In genomic region chr7:157529768-157530560, GRCh38 we compare ENCODE assay signal across 24 cellular contexts.
DNase-seq lines count a peak whose midpoint lies in the region; ATAC-seq and TF ChIP-seq lines count a peak whose summit lies in the region.
"Had no signal": no experiment of that assay in that cellular context is flagged by ENCODE, and none has a peak within 500 bp of the region (broad histone marks: within the 10 kb centered on the region; RNA-seq: fewer than 3 reads in every experiment).

No MANE protein-coding gene starts in this region.

- H3K9me3 ChIP-seq in PC-3 (ENCODE audit: low read length) (no peaks in the 10 kb centered on the region), endodermal cell (ENCODE audit: control insufficient read depth, low read length) (peaks cover 56% of the 10 kb centered on the region), stomach (peaks cover 0 to 53% (median 45%) of the 10 kb centered on the region in 4 donors)
- H3K9me3 ChIP-seq: colonic mucosa, SJSA1 had no signal

- H3K9me3 Mint-ChIP-seq in activated naive CD8-positive, alpha-beta T cell treated with anti-CD3 and anti-CD28 coated beads, Interleukin-2, amount 10 ng/mL, durations not matched to agents 7 days and 5 days, result peaks cover 15% of the 10 kb centered on the region
- H3K9me3 Mint-ChIP-seq in activated naive CD8-positive, alpha-beta T cell treated with anti-CD3 and anti-CD28 coated beads, Interleukin-2, amount 50 U/mL, for 24 hours, result peaks cover 14% of the 10 kb centered on the region
- H3K9me3 Mint-ChIP-seq in endodermal cell, result peaks cover 9% of the 10 kb centered on the region

- 64 to 74% methylated on average over 15 to 25 of the region's 25 CpGs for WGBS in endodermal cell (ENCODE audit: insufficient coverage in 1 of 2, insufficient read length in 1 of 2), 2 experiments
- 59 to 71% (median 60%) methylated on average over 25 of the region's 25 CpGs for WGBS in stomach, 5 donors

- no peaks in the 10 kb centered on the region for H4K20me1 ChIP-seq in PC-3 (ENCODE audit: low read length)

- no TSS peak for BruUV-seq in PC-3 (replicated peaks; lab: Mats Ljungman, UMichigan)

- no peak for TF ChIP-seq EP300 in stomach (IDR thresholded peaks at IDR 0.05)

- H3K4me1 Mint-ChIP-seq in activated naive CD8-positive, alpha-beta T cell treated with anti-CD3 and anti-CD28 coated beads, Interleukin-2, amount 10 ng/mL, durations not matched to agents 7 days and 5 days, result no peaks in the 10 kb centered on the region
- H3K4me1 Mint-ChIP-seq in activated naive CD8-positive, alpha-beta T cell treated with anti-CD3 and anti-CD28 coated beads, Interleukin-2, amount 50 U/mL, for 24 hours, result no peaks in the 10 kb centered on the region
- no peaks in the 10 kb centered on the region for H3K4me1 Mint-ChIP-seq in endodermal cell
- H3K4me1 Mint-ChIP-seq: memory B cell had no signal

- no peak overlapping the region for H3K4me2 ChIP-seq in PC-3 (ENCODE audit: low read length)

- H3K9ac ChIP-seq in PC-3 (ENCODE audit: low read length), result no peak overlapping the region
- H3K9ac ChIP-seq in endodermal cell (ENCODE audit: extremely low read depth, low read length, poor library complexity, severe bottlenecking), result no peak overlapping the region

- no peak for ATAC-seq in activated naive CD8-positive, alpha-beta T cell treated with anti-CD3 and anti-CD28 coated beads, Interleukin-2, amount 10 ng/mL, durations not matched to agents 7 days and 5 days (ENCODE audit: low read depth)
- no peak for ATAC-seq in activated naive CD8-positive, alpha-beta T cell treated with anti-CD3 and anti-CD28 coated beads, Interleukin-2, amount 50 U/mL, for 24 hours
- ATAC-seq in PC-3 (no peak), GM21515 (IDR thresholded peaks at IDR 0.05; ENCODE audit: unreplicated experiment) (no peak), GM18517 (IDR thresholded peaks at IDR 0.05; ENCODE audit: unreplicated experiment) (no peak)
- ATAC-seq: activated T-cell treated with anti-CD3 and anti-CD28 coated beads, Interleukin-2, amount 50 U/mL, for 72 hours; Panc1; stimulated activated naive CD8-positive, alpha-beta T cell treated with anti-CD3 and anti-CD28 coated beads, Interleukin-15, Interleukin-2, amounts not matched to agents 100 U/mL and 50 U/mL, for 24 hours had no signal

- H3K27ac ChIP-seq in PC-3 (ENCODE audit: low read length) (no peak overlapping the region), endodermal cell (ENCODE audit: low read depth, low read length) (no peak overlapping the region), stomach (no peak overlapping the region)
- H3K27ac ChIP-seq: colonic mucosa, SJSA1 had no signal

- H3K4me3 ChIP-seq in PC-3 (ENCODE audit: low read length), result no peak overlapping the region
- no peak overlapping the region for H3K4me3 ChIP-seq in endodermal cell (ENCODE audit: low read length)
- H3K4me3 ChIP-seq in stomach, result no peak overlapping the region
- H3K4me3 ChIP-seq: colonic mucosa, SJSA1 had no signal

- TF ChIP-seq CTCF in PC-3 (conservative IDR thresholded peaks at IDR 0.05; ENCODE audit: low read depth, low read length), result no peak
- TF ChIP-seq CTCF in endodermal cell (conservative IDR thresholded peaks at IDR 0.05), result no peak
- TF ChIP-seq CTCF in stomach (IDR thresholded peaks at IDR 0.05), result no peak

- no peak overlapping the region for H3K27ac Mint-ChIP-seq in activated naive CD8-positive, alpha-beta T cell treated with anti-CD3 and anti-CD28 coated beads, Interleukin-2, amount 10 ng/mL, durations not matched to agents 7 days and 5 days
- no peak overlapping the region for H3K27ac Mint-ChIP-seq in activated naive CD8-positive, alpha-beta T cell treated with anti-CD3 and anti-CD28 coated beads, Interleukin-2, amount 50 U/mL, for 24 hours
- no peak overlapping the region for H3K27ac Mint-ChIP-seq in endodermal cell
- H3K27ac Mint-ChIP-seq: activated T-cell treated with anti-CD3 and anti-CD28 coated beads, Interleukin-2, amount 50 U/mL, for 72 hours; CD8-positive, alpha-beta memory T cell; memory B cell had no signal

- H3K36me3 ChIP-seq in PC-3 (ENCODE audit: low read depth, low read length) (no peaks in the 10 kb centered on the region), endodermal cell (ENCODE audit: control insufficient read depth, insufficient read depth, low read length) (no peaks in the 10 kb centered on the region), stomach (no peaks in the 10 kb centered on the region)
- H3K36me3 ChIP-seq: colonic mucosa, SJSA1 had no signal

- POLR2A ChIA-PET in activated naive CD8-positive, alpha-beta T cell treated with anti-CD3 and anti-CD28 coated beads, Interleukin-2, amount 10 ng/mL, durations not matched to agents 7 days and 5 days (lab: Charles Lee), result no interaction called here
- POLR2A ChIA-PET in PC-3 (lab: Charles Lee; ENCODE audit: unreplicated experiment), result no interaction called here

- no peaks in the 10 kb centered on the region for H3K9me2 ChIP-seq in PC-3 (replicated peaks; ENCODE audit: low read length)

- peak; percentile 2 for DNase-seq in activated naive CD8-positive, alpha-beta T cell treated with anti-CD3 and anti-CD28 coated beads, Interleukin-2, amount 10 ng/mL, durations not matched to agents 7 days and 5 days
- no peak for DNase-seq in activated naive CD8-positive, alpha-beta T cell treated with anti-CD3 and anti-CD28 coated beads, Interleukin-2, amount 50 U/mL, for 24 hours
- DNase-seq in PC-3 (no peak), endodermal cell (peak; percentile 31), stomach (peak; percentile 15), NCI-H2081 (lab: John Stamatoyannopoulos, UW) (no peak)
- DNase-seq: activated CD4-positive, alpha-beta T cell treated with anti-CD3 and anti-CD28 coated beads, Interleukin-2, amount 50 U/mL, for 48 hours; activated CD4-positive, CD25-positive, alpha-beta regulatory T cell; activated naive CD4-positive, alpha-beta T cell treated with anti-CD3 and anti-CD28 coated beads, Interleukin-2, amount 50 U/mL, for 16 hours; activated T-cell treated with anti-CD3 and anti-CD28 coated beads, Interleukin-2, amount 50 U/mL, for 72 hours; anterior cingulate cortex; CD8-positive, alpha-beta memory T cell; colonic mucosa; effector memory CD4-positive, alpha-beta T cell; erythroblast; NCI-H1092; NCI-H187 treated with DMSO at 0.1 percent for 48 hours; NCI-H524 treated with DMSO at 0.1 percent for 48 hours; stimulated activated naive CD8-positive, alpha-beta T cell treated with anti-CD3 and anti-CD28 coated beads, Interleukin-15, Interleukin-2, amounts not matched to agents 100 U/mL and 50 U/mL, for 24 hours had no signal

- CTCF ChIA-PET in PC-3 (lab: Charles Lee), result interaction anchor here (0.7 kb wide), 1 partner anchor 848 kb away, joined by 3 read pairs; no protein-coding TSS in a partner anchor

- peak overlapping the region; percentile 26; the same call in 1 of the 2 replicates for H2AFZ ChIP-seq in PC-3 (ENCODE audit: low read length)

- H3K4me1 ChIP-seq in PC-3 (ENCODE audit: insufficient read depth, low read length) (no peaks in the 10 kb centered on the region), endodermal cell (ENCODE audit: control insufficient read depth, insufficient read depth, low read length) (no peaks in the 10 kb centered on the region), stomach (no peaks in the 10 kb centered on the region)
- H3K4me1 ChIP-seq: colonic mucosa, SJSA1 had no signal

- H3F3A ChIP-seq in PC-3 (ENCODE audit: low read length, unreplicated experiment), result no peaks in the 10 kb centered on the region

- TF ChIP-seq POLR2A in stomach (IDR thresholded peaks at IDR 0.05), result no peak

- H3K79me2 ChIP-seq in PC-3 (ENCODE audit: low read length), result no peaks in the 10 kb centered on the region

- peaks cover 5% of the 10 kb centered on the region for H3K36me3 Mint-ChIP-seq in activated naive CD8-positive, alpha-beta T cell treated with anti-CD3 and anti-CD28 coated beads, Interleukin-2, amount 10 ng/mL, durations not matched to agents 7 days and 5 days
- H3K36me3 Mint-ChIP-seq in activated naive CD8-positive, alpha-beta T cell treated with anti-CD3 and anti-CD28 coated beads, Interleukin-2, amount 50 U/mL, for 24 hours (ENCODE audit: low read depth), result no peaks in the 10 kb centered on the region
- no peaks in the 10 kb centered on the region for H3K36me3 Mint-ChIP-seq in endodermal cell (ENCODE audit: low read depth)

- H3K27me3 ChIP-seq in PC-3 (ENCODE audit: low read length), result no peaks in the 10 kb centered on the region
- H3K27me3 ChIP-seq in endodermal cell (ENCODE audit: control insufficient read depth, insufficient read depth, low read length, poor library complexity, severe bottlenecking), result no peaks in the 10 kb centered on the region
- H3K27me3 ChIP-seq in stomach, result no peaks in the 10 kb centered on the region
- H3K27me3 ChIP-seq: colonic mucosa, SJSA1 had no signal

- intact Hi-C loops in PC-3 (cut with micrococcal nuclease) (no loop called here), stomach (cut with DNase I; ENCODE audit: low total_unique reads) (no loop called here)

- H3K4me3 Mint-ChIP-seq in activated naive CD8-positive, alpha-beta T cell treated with anti-CD3 and anti-CD28 coated beads, Interleukin-2, amount 10 ng/mL, durations not matched to agents 7 days and 5 days, result no peak overlapping the region
- no peak overlapping the region for H3K4me3 Mint-ChIP-seq in activated naive CD8-positive, alpha-beta T cell treated with anti-CD3 and anti-CD28 coated beads, Interleukin-2, amount 50 U/mL, for 24 hours
- no peak overlapping the region for H3K4me3 Mint-ChIP-seq in endodermal cell
- H3K4me3 Mint-ChIP-seq: activated T-cell treated with anti-CD3 and anti-CD28 coated beads, Interleukin-2, amount 50 U/mL, for 72 hours; CD8-positive, alpha-beta memory T cell; memory B cell had no signal

- H3K27me3 Mint-ChIP-seq in activated naive CD8-positive, alpha-beta T cell treated with anti-CD3 and anti-CD28 coated beads, Interleukin-2, amount 10 ng/mL, durations not matched to agents 7 days and 5 days, result peaks cover 20% of the 10 kb centered on the region
- no peaks in the 10 kb centered on the region for H3K27me3 Mint-ChIP-seq in activated naive CD8-positive, alpha-beta T cell treated with anti-CD3 and anti-CD28 coated beads, Interleukin-2, amount 50 U/mL, for 24 hours
- peaks cover under 1% of the 10 kb centered on the region for H3K27me3 Mint-ChIP-seq in endodermal cell (ENCODE audit: insufficient read depth)
- H3K27me3 Mint-ChIP-seq: memory B cell had no signal

Comparison
In these comparisons a context has a peak if more than half of its experiments do, and no peak if none do; other contexts are left out.
1. DNase-seq: peak in activated naive CD8-positive, alpha-beta T cell treated with anti-CD3 and anti-CD28 coated beads, Interleukin-2, amount 10 ng/mL, durations not matched to agents 7 days and 5 days (single experiment), endodermal cell (single experiment) and stomach (single experiment); none in activated naive CD8-positive, alpha-beta T cell treated with anti-CD3 and anti-CD28 coated beads, Interleukin-2, amount 50 U/mL, for 24 hours (single experiment), PC-3 (single experiment) and NCI-H2081 (0 of 2).